In genomic region chr6:93008385-93008784, GRCh38 we compare ENCODE assay signal across 34 cellular contexts.
"Had no signal": no experiment of that assay in that cellular context is flagged by ENCODE, and none has a peak within 500 bp of the region (broad histone marks: within the 10 kb centered on the region; RNA-seq: fewer than 3 reads in every experiment).

No MANE protein-coding gene starts in this region.

- DNase-seq: activated B cell treated with CpG ODN at 0.5 μM for 24 hours; activated CD4-positive, alpha-beta memory T cell treated with anti-CD3 and anti-CD28 coated beads for 36 hours; activated CD4-positive, alpha-beta T cell treated with anti-CD3 and anti-CD28 coated beads for 48 hours; activated CD4-positive, alpha-beta T cell treated with anti-CD3 and anti-CD28 coated beads, Interleukin-2, amount 50 U/mL, for 1 hour; activated CD4-positive, alpha-beta T cell treated with anti-CD3 and anti-CD28 coated beads, Interleukin-2, amount 50 U/mL, for 4 hours; activated CD4-positive, CD25-positive, alpha-beta regulatory T cell treated with anti-CD3 and anti-CD28 coated beads, Interleukin-2, amount 50 U/mL, for 72 hours; activated CD8-positive, alpha-beta memory T cell treated with anti-CD3 and anti-CD28 coated beads, Interleukin-2, amount 50 U/mL, for 4 hours; activated CD8-positive, alpha-beta T cell treated with anti-CD3 and anti-CD28 coated beads for 36 hours; activated effector memory CD4-positive, alpha-beta T cell treated with anti-CD3 and anti-CD28 coated beads, Interleukin-2, amount 50 U/mL, for 16 hours; activated gamma-delta T cell treated with Interleukin-2 at 50 U/mL for 16 hours; activated naive CD4-positive, alpha-beta T cell; activated naive CD4-positive, alpha-beta T cell treated with anti-CD3 and anti-CD28 coated beads for 36 hours; activated naive CD4-positive, alpha-beta T cell treated with anti-CD3 and anti-CD28 coated beads, Interleukin-2, amount 50 U/mL, for 16 hours; activated naive CD8-positive, alpha-beta T cell treated with anti-CD3 and anti-CD28 coated beads for 36 hours; activated T-cell treated with anti-CD3 and anti-CD28 coated beads for 4 hours; activated T-cell treated with anti-CD3 and anti-CD28 coated beads, Interleukin-2, amount 50 U/mL, for 1 hour; activated T-cell treated with anti-CD3 and anti-CD28 coated beads, Interleukin-2, amount 50 U/mL, for 4 hours; activated T-cell treated with anti-CD3 and anti-CD28 coated beads, Interleukin-2, amount 50 U/mL, for 72 hours; adrenal gland; amniotic stem cell; aorta; caudate nucleus; cerebellar nuclear complex; T-helper 2 cell; T-helper 9 cell had no signal

- H3K27me3 Mint-ChIP-seq: activated B cell treated with CpG ODN at 0.5 μM for 24 hours; activated CD4-positive, alpha-beta memory T cell treated with anti-CD3 and anti-CD28 coated beads for 36 hours; activated CD8-positive, alpha-beta T cell treated with anti-CD3 and anti-CD28 coated beads for 36 hours; activated naive CD8-positive, alpha-beta T cell treated with anti-CD3 and anti-CD28 coated beads for 36 hours; activated T-helper 17 cell treated with anti-CD3 and anti-CD28 coated beads, Interleukin-2, amount 50 U/mL, for 72 hours; central memory CD8-positive, alpha-beta T cell had no signal

- H3K36me3 Mint-ChIP-seq: activated CD4-positive, alpha-beta memory T cell treated with anti-CD3 and anti-CD28 coated beads for 36 hours; activated naive CD4-positive, alpha-beta T cell treated with anti-CD3 and anti-CD28 coated beads, Interleukin-2, amount 50 U/mL, for 72 hours; activated naive CD8-positive, alpha-beta T cell treated with anti-CD3 and anti-CD28 coated beads for 36 hours; brain had no signal

- H3K9me3 Mint-ChIP-seq: activated CD4-positive, alpha-beta memory T cell treated with anti-CD3 and anti-CD28 coated beads for 36 hours; activated CD8-positive, alpha-beta T cell treated with anti-CD3 and anti-CD28 coated beads for 36 hours; activated naive CD4-positive, alpha-beta T cell treated with anti-CD3 and anti-CD28 coated beads, Interleukin-2, amount 50 U/mL, for 72 hours; activated naive CD8-positive, alpha-beta T cell treated with anti-CD3 and anti-CD28 coated beads for 36 hours; activated T-cell treated with anti-CD3 and anti-CD28 coated beads, Interleukin-2, amount 50 U/mL, for 4 hours; activated T-helper 1 cell treated with anti-CD3 and anti-CD28 coated beads, Interleukin-12 subunit alpha, Interleukin-12 subunit beta, Interleukin-2, Interleukin-4 antibody, amounts not matched to agents 30 ng/mL and 10 ng/mL and 1 ng/mL, durations not matched to agents 14 hours and 24 hours and 36 hours; activated T-helper 17 cell treated with anti-CD3 and anti-CD28 coated beads, Interleukin-2, amount 50 U/mL, for 72 hours; brain; T-helper 1 cell treated with Interleukin-12 subunit alpha and Interleukin-12 subunit beta and Interleukin-4 antibody, amounts not matched to agents 30 μg/mL and 1 μg/mL, for 36 hours had no signal

- H3K4me1 ChIP-seq: adrenal gland had no signal

- H3K4me3 Mint-ChIP-seq: activated B cell treated with CpG ODN at 0.5 μM for 24 hours; activated CD4-positive, alpha-beta memory T cell treated with anti-CD3 and anti-CD28 coated beads for 36 hours; activated CD8-positive, alpha-beta T cell treated with anti-CD3 and anti-CD28 coated beads for 36 hours; activated naive CD4-positive, alpha-beta T cell treated with anti-CD3 and anti-CD28 coated beads for 36 hours; activated naive CD8-positive, alpha-beta T cell treated with anti-CD3 and anti-CD28 coated beads for 36 hours; activated T-cell treated with anti-CD3 and anti-CD28 coated beads, Interleukin-2, amount 50 U/mL, for 4 hours; activated T-cell treated with anti-CD3 and anti-CD28 coated beads, Interleukin-2, amount 50 U/mL, for 72 hours; activated T-helper 1 cell treated with anti-CD3 and anti-CD28 coated beads, Interleukin-12 subunit alpha, Interleukin-12 subunit beta, Interleukin-2, Interleukin-4 antibody, amounts not matched to agents 30 ng/mL and 10 ng/mL and 1 ng/mL, durations not matched to agents 14 hours and 24 hours and 36 hours; activated T-helper 17 cell treated with anti-CD3 and anti-CD28 coated beads, Interleukin-2, amount 50 U/mL, for 72 hours; brain; central memory CD8-positive, alpha-beta T cell; T-helper 1 cell treated with Interleukin-12 subunit alpha and Interleukin-12 subunit beta and Interleukin-4 antibody, amounts not matched to agents 30 μg/mL and 1 μg/mL, for 36 hours; T-helper 2 cell treated with Interferon-gamma antibody and Interleukin-4, amounts not matched to agents 5 μg/mL and 100 μg/mL, for 36 hours had no signal

- H3K27me3 ChIP-seq: adrenal gland, cardiac muscle cell had no signal

- H3K4me3 ChIP-seq: adrenal gland, cardiac muscle cell had no signal

- H3K4me1 Mint-ChIP-seq: activated B cell treated with CpG ODN at 0.5 μM for 24 hours; activated naive CD8-positive, alpha-beta T cell treated with anti-CD3 and anti-CD28 coated beads for 36 hours; activated T-helper 17 cell treated with anti-CD3 and anti-CD28 coated beads, Interleukin-2, amount 50 U/mL, for 72 hours; brain; central memory CD8-positive, alpha-beta T cell had no signal

- ATAC-seq: activated CD8-positive, alpha-beta T cell treated with anti-CD3 and anti-CD28 coated beads for 36 hours; activated naive CD4-positive, alpha-beta T cell treated with anti-CD3 and anti-CD28 coated beads, Interleukin-2, amount 50 U/mL, for 72 hours; activated T-cell treated with anti-CD3 and anti-CD28 coated beads, Interleukin-2, amount 50 U/mL, for 4 hours; activated T-cell treated with anti-CD3 and anti-CD28 coated beads, Interleukin-2, amount 50 U/mL, for 72 hours; activated T-helper 17 cell treated with anti-CD3 and anti-CD28 coated beads, Interleukin-2, amount 50 U/mL, for 72 hours had no signal

- H3K36me3 ChIP-seq: adrenal gland, cardiac muscle cell had no signal

- H3K27ac Mint-ChIP-seq: activated B cell treated with CpG ODN at 0.5 μM for 24 hours; activated CD4-positive, alpha-beta memory T cell treated with anti-CD3 and anti-CD28 coated beads for 36 hours; activated CD8-positive, alpha-beta T cell treated with anti-CD3 and anti-CD28 coated beads for 36 hours; activated naive CD4-positive, alpha-beta T cell treated with anti-CD3 and anti-CD28 coated beads for 36 hours; activated naive CD4-positive, alpha-beta T cell treated with anti-CD3 and anti-CD28 coated beads, Interleukin-2, amount 50 U/mL, for 72 hours; activated naive CD8-positive, alpha-beta T cell treated with anti-CD3 and anti-CD28 coated beads for 36 hours; activated T-cell treated with anti-CD3 and anti-CD28 coated beads, Interleukin-2, amount 50 U/mL, for 72 hours; activated T-helper 1 cell treated with anti-CD3 and anti-CD28 coated beads, Interleukin-12 subunit alpha, Interleukin-12 subunit beta, Interleukin-2, Interleukin-4 antibody, amounts not matched to agents 30 ng/mL and 10 ng/mL and 1 ng/mL, durations not matched to agents 14 hours and 24 hours and 36 hours; activated T-helper 17 cell treated with anti-CD3 and anti-CD28 coated beads, Interleukin-2, amount 50 U/mL, for 72 hours; brain; T-helper 1 cell treated with Interleukin-12 subunit alpha and Interleukin-12 subunit beta and Interleukin-4 antibody, amounts not matched to agents 30 μg/mL and 1 μg/mL, for 36 hours; T-helper 2 cell treated with Interferon-gamma antibody and Interleukin-4, amounts not matched to agents 5 μg/mL and 100 μg/mL, for 36 hours had no signal

- H3K9me3 ChIP-seq: adrenal gland had no signal

- H3K27ac ChIP-seq: adrenal gland, cardiac muscle cell, VCaP had no signal
